ENCODE assay signal across 8 cellular contexts in genomic region chr9:72315089-72315509, GRCh38. TPM values are rescaled to one million over a fixed set of nuclear protein-coding genes. Genes with fewer than 3 reads are reported as not detected.
DNase-seq lines count a peak whose midpoint lies in the region; ATAC-seq and TF ChIP-seq lines count a peak whose summit lies in the region.

No MANE protein-coding gene starts in this region.

- ATAC-seq in lung (ENCODE audit: insufficient read depth, low FRiP score) (peak; percentile 50), upper lobe of left lung (ENCODE audit: low FRiP score in 2 of 2) (peak; percentile 56 to 78)

- TF ChIP-seq CTCF in cardiac fibroblast (IDR thresholded peaks at IDR 0.05; ENCODE audit: low read depth, low read length) (no peak), lung (IDR thresholded peaks at IDR 0.05; ENCODE audit: control extremely low read depth, extremely low read depth) (no peak), upper lobe of left lung (IDR thresholded peaks at IDR 0.05) (no peak)

- H3K4me1 ChIP-seq in lung (ENCODE audit: control insufficient read depth in 2 of 2, insufficient read depth in 2 of 2, low read length in 2 of 2) = peaks cover 8 to 12% of the 10 kb centered on the region in 2 donors
- peaks cover 14 to 33% (median 28%) of the 10 kb centered on the region in 4 donors for H3K4me1 ChIP-seq in upper lobe of left lung

- DNase-seq in NCI-H2029 treated with DMSO at 0.1 percent for 48 hours (lab: John Stamatoyannopoulos, UW) (peak; percentile 47), NCI-H2029 (lab: John Stamatoyannopoulos, UW) (no peak), cardiac fibroblast (ENCODE audit: low read depth in 2 of 2) (peak; percentile 54 to 85), lung (ENCODE audit: low spot score) (peak; percentile 56), upper lobe of left lung (peak in 1 of 2 donors; percentile 68), HK-2 (ENCODE audit: unreplicated experiment) (no peak), NCI-H1694 treated with DMSO at 0.1 percent for 48 hours (lab: John Stamatoyannopoulos, UW) (no peak), mesenteric fat pad (ENCODE audit: low spot score) (no peak)

- no peak for TF ChIP-seq POLR2A in upper lobe of left lung (IDR thresholded peaks at IDR 0.05)

- H3K9me3 ChIP-seq in lung (ENCODE audit: control insufficient read depth in 2 of 2, insufficient read depth in 1 of 2, low read length in 1 of 2) = peaks cover 0 to 2% of the 10 kb centered on the region in 2 donors
- H3K9me3 ChIP-seq in upper lobe of left lung = no peaks in the 10 kb centered on the region

- TF ChIP-seq EP300 in upper lobe of left lung (IDR thresholded peaks at IDR 0.05) = no peak

- H3K27ac ChIP-seq in lung (ENCODE audit: low read depth in 1 of 2, low read length in 1 of 2) (peak overlapping the region; percentile 51 to 94), upper lobe of left lung (peak overlapping the region; percentile 68 to 85 (median 80))

- H3K36me3 ChIP-seq in lung (ENCODE audit: control insufficient read depth in 2 of 2, insufficient read depth in 2 of 2, low read length in 2 of 2) (peaks cover 0 to 1% of the 10 kb centered on the region in 2 donors), upper lobe of left lung (no peaks in the 10 kb centered on the region)

- H3K27me3 ChIP-seq in lung (ENCODE audit: control insufficient read depth, insufficient read depth) (no peaks in the 10 kb centered on the region), upper lobe of left lung (no peaks in the 10 kb centered on the region)

- no peak overlapping the region for H3K4me3 ChIP-seq in cardiac fibroblast (replicated peaks in 1 of 2; ENCODE audit: low read depth in 2 of 2, low read length in 2 of 2)
- no peak overlapping the region for H3K4me3 ChIP-seq in lung
- peak overlapping the region in 1 of 4 donors; percentile 25 for H3K4me3 ChIP-seq in upper lobe of left lung

- WGBS in lung, 2 donors = 7 to 10% methylated on average over 5 of the region's 5 CpGs
- WGBS in upper lobe of left lung, 2 donors = 3 to 7% methylated on average over 5 of the region's 5 CpGs

RNA-seq across cellular contexts. Expression of gene ZFAND5, which starts 49.9 kb away (rescaled TPM):
- 100 to 1,000 TPM; 180 to 369 TPM for total RNA-seq in lung
- polyA plus RNA-seq in lung = 100 to 1,000 TPM; 147 to 159 TPM
- total RNA-seq in upper lobe of left lung = 100 to 1,000 TPM; 199 to 483 (median 293) TPM
- total RNA-seq in mesenteric fat pad = 377 TPM

Comparison
In these comparisons a context has a peak if more than half of its experiments do, and no peak if none do; other contexts are left out.
1. DNase-seq: peak in NCI-H2029 treated with DMSO at 0.1 percent for 48 hours (single experiment), cardiac fibroblast (2 of 2) and lung (single experiment); none in NCI-H2029 (single experiment), HK-2 (single experiment), NCI-H1694 treated with DMSO at 0.1 percent for 48 hours (single experiment) and mesenteric fat pad (single experiment).